22 cellular contexts compared by ENCODE assay signal in the genomic region with DNA sequence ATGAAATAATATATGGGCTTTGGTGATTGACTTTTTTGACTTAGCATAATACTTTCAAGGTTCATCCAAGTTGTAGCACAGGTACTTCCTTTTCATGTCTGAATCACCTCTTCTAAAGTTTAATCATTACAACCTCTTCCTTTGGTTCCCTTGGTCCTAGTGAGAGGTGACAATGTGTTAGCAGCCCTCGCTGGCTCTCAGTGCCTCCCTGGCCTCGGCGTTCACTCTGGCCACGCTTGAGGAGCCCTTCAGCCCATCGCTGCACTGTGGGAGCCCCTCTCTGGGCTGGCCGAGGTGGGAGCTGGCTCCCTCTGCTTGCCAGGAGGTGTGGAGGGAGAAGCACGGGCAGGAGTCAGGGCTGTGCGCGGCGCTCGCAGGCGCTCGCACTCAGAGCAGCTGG.
"Had no signal": no experiment of that assay in that cellular context is flagged by ENCODE, and none has a peak within 500 bp of the region (broad histone marks: within the 10 kb centered on the region; RNA-seq: fewer than 3 reads in every experiment).

No MANE protein-coding gene starts in this region.

- H3K4me3 Mint-ChIP-seq: activated CD4-positive, alpha-beta memory T cell treated with anti-CD3 and anti-CD28 coated beads, Interleukin-2, amount 10 ng/mL, durations not matched to agents 7 days and 5 days; activated naive CD8-positive, alpha-beta T cell treated with anti-CD3 and anti-CD28 coated beads, Interleukin-2, amount 10 ng/mL, durations not matched to agents 7 days and 5 days; effector memory CD8-positive, alpha-beta T cell; mesothelial cell of epicardium; naive B cell; neural crest cell; stimulated activated naive B cell treated with anti-CD40 and anti-IgM and Interleukin-4, amounts not matched to agents 10 μg/mL and 1 μg/mL and 100 μg/mL, for 72 hours had no signal

- H3K36me3 Mint-ChIP-seq: mesothelial cell of epicardium, naive B cell had no signal

- ATAC-seq: effector memory CD8-positive, alpha-beta T cell; gastroesophageal sphincter; left colon; stimulated activated naive B cell treated with anti-CD40 and anti-IgM and Interleukin-4, amounts not matched to agents 10 μg/mL and 1 μg/mL and 100 μg/mL, for 72 hours had no signal

- H3K27ac Mint-ChIP-seq: activated CD4-positive, alpha-beta memory T cell treated with anti-CD3 and anti-CD28 coated beads, Interleukin-2, amount 10 ng/mL, durations not matched to agents 7 days and 5 days; mesothelial cell of epicardium; stimulated activated naive B cell treated with anti-CD40 and anti-IgM and Interleukin-4, amounts not matched to agents 10 μg/mL and 1 μg/mL and 100 μg/mL, for 72 hours had no signal

- H3K4me1 Mint-ChIP-seq: neural crest cell had no signal

- H3K9me3 Mint-ChIP-seq: activated CD4-positive, alpha-beta memory T cell treated with anti-CD3 and anti-CD28 coated beads, Interleukin-2, amount 10 ng/mL, durations not matched to agents 7 days and 5 days; activated naive CD8-positive, alpha-beta T cell treated with anti-CD3 and anti-CD28 coated beads, Interleukin-2, amount 10 ng/mL, durations not matched to agents 7 days and 5 days; effector memory CD8-positive, alpha-beta T cell; naive B cell had no signal

- H3K27me3 Mint-ChIP-seq: activated CD4-positive, alpha-beta memory T cell treated with anti-CD3 and anti-CD28 coated beads, Interleukin-2, amount 10 ng/mL, durations not matched to agents 7 days and 5 days; activated naive CD8-positive, alpha-beta T cell treated with anti-CD3 and anti-CD28 coated beads, Interleukin-2, amount 10 ng/mL, durations not matched to agents 7 days and 5 days; naive B cell; stimulated activated naive B cell treated with anti-CD40 and anti-IgM and Interleukin-4, amounts not matched to agents 10 μg/mL and 1 μg/mL and 100 μg/mL, for 72 hours had no signal

- DNase-seq: activated CD4-positive, alpha-beta memory T cell treated with anti-CD3 and anti-CD28 coated beads, Interleukin-2, amount 10 ng/mL, durations not matched to agents 7 days and 5 days; activated CD4-positive, CD25-positive, alpha-beta regulatory T cell; activated CD8-positive, alpha-beta memory T cell treated with anti-CD3 and anti-CD28 coated beads, Interleukin-2, amount 50 U/mL, for 48 hours; activated gamma-delta T cell treated with Interleukin-2 at 50 U/mL for 16 hours; activated naive CD8-positive, alpha-beta T cell treated with anti-CD3 and anti-CD28 coated beads, Interleukin-2, amount 10 ng/mL, durations not matched to agents 7 days and 5 days; amniotic stem cell; caudate nucleus; cortex of kidney; effector memory CD8-positive, alpha-beta T cell; islet precursor cell; left colon; mammary epithelial cell; naive B cell; nucleus accumbens; stimulated activated CD4-positive, alpha-beta T cell treated with anti-CD3 and anti-CD28 coated beads, Interleukin-15, amount 100 ng/mL, for 24 hours; stimulated activated CD4-positive, alpha-beta T cell treated with anti-CD3 and anti-CD28 coated beads, Interleukin-2, amount 100 ng/mL, for 24 hours; stimulated activated naive B cell treated with anti-CD40 and anti-IgM and Interleukin-4, amounts not matched to agents 10 μg/mL and 1 μg/mL and 100 μg/mL, for 72 hours; stomach; thyroid gland had no signal
